In genomic region chr14:22458737-22459136, GRCh38 we compare ENCODE assay signal across 16 cellular contexts.
DNase-seq lines count a peak whose midpoint lies in the region; ATAC-seq and TF ChIP-seq lines count a peak whose summit lies in the region.
"Had no signal": no experiment of that assay in that cellular context is flagged by ENCODE, and none has a peak within 500 bp of the region (broad histone marks: within the 10 kb centered on the region; RNA-seq: fewer than 3 reads in every experiment).

No MANE protein-coding gene starts in this region.

- H3K4me3 Mint-ChIP-seq in activated CD8-positive, alpha-beta T cell treated with anti-CD3 and anti-CD28 coated beads for 36 hours, result peak overlapping the region; percentile 8
- H3K4me3 Mint-ChIP-seq in activated CD8-positive, alpha-beta T cell treated with anti-CD3 and anti-CD28 coated beads, Interleukin-2, amount 10 ng/mL, durations not matched to agents 7 days and 5 days, result no peak overlapping the region
- peak overlapping the region; percentile 85 for H3K4me3 Mint-ChIP-seq in natural killer cell treated with Interleukin-12 subunit alpha and Interleukin-12 subunit beta and Interleukin-15 and Interleukin-18, amount 100 ng/mL, for 72 hours
- H3K4me3 Mint-ChIP-seq in chondrocyte (ENCODE audit: unreplicated experiment), result no peak overlapping the region
- H3K4me3 Mint-ChIP-seq: CD8-positive, alpha-beta T cell had no signal

- no peak for ATAC-seq in activated CD8-positive, alpha-beta T cell treated with anti-CD3 and anti-CD28 coated beads for 36 hours
- no peak for ATAC-seq in activated CD8-positive, alpha-beta T cell treated with anti-CD3 and anti-CD28 coated beads, Interleukin-2, amount 10 ng/mL, durations not matched to agents 7 days and 5 days
- no peak for ATAC-seq in natural killer cell treated with Interleukin-12 subunit alpha and Interleukin-12 subunit beta and Interleukin-15 and Interleukin-18, amount 100 ng/mL, for 72 hours
- ATAC-seq in HG03175 (IDR thresholded peaks at IDR 0.05; ENCODE audit: unreplicated experiment), result no peak
- ATAC-seq: CD8-positive, alpha-beta T cell; K562 had no signal

- POLR2A ChIA-PET in activated CD8-positive, alpha-beta T cell treated with anti-CD3 and anti-CD28 coated beads for 36 hours (lab: Charles Lee), result interaction anchor here (0.8 kb wide), 1 partner anchor 22 kb away, joined by 4 read pairs; no protein-coding TSS in a partner anchor
- POLR2A ChIA-PET in activated CD8-positive, alpha-beta T cell treated with anti-CD3 and anti-CD28 coated beads, Interleukin-2, amount 10 ng/mL, durations not matched to agents 7 days and 5 days (lab: Charles Lee), result no interaction called here
- POLR2A ChIA-PET in OCI-LY7 (lab: Charles Lee), result interaction anchor here (0.9 to 5.0 kb wide), 19 partner anchors 8 to 105 kb away, joined by 3 to 73 read pairs (median 5); no protein-coding TSS in a partner anchor

- CTCF ChIA-PET in activated CD8-positive, alpha-beta T cell treated with anti-CD3 and anti-CD28 coated beads for 36 hours (lab: Charles Lee), result no interaction called here
- CTCF ChIA-PET in activated CD8-positive, alpha-beta T cell treated with anti-CD3 and anti-CD28 coated beads, Interleukin-2, amount 10 ng/mL, durations not matched to agents 7 days and 5 days (lab: Charles Lee), result no interaction called here
- CTCF ChIA-PET in OCI-LY7 (lab: Charles Lee; ENCODE audit: unreplicated experiment), result interaction anchor here (0.8 to 1.2 kb wide), 7 partner anchors 10 to 69 kb away, joined by 3 to 6 read pairs (median 4); no protein-coding TSS in a partner anchor

- DNase-seq in activated CD8-positive, alpha-beta T cell treated with anti-CD3 and anti-CD28 coated beads for 36 hours, result no peak
- DNase-seq in activated CD8-positive, alpha-beta T cell treated with anti-CD3 and anti-CD28 coated beads, Interleukin-2, amount 10 ng/mL, durations not matched to agents 7 days and 5 days, result no peak
- DNase-seq in HL-60 (ENCODE audit: low read depth in 1 of 2, low spot score in 1 of 2) (no peak), OCI-LY7 (ENCODE audit: low spot score) (peak; percentile 49), chondrocyte (ENCODE audit: low spot score) (no peak)
- DNase-seq in natural killer cell treated with Interleukin-12 subunit alpha and Interleukin-12 subunit beta and Interleukin-15 and Interleukin-18, amount 100 ng/mL, for 72 hours (ENCODE audit: low spot score), result no peak
- DNase-seq: Calu3; CD8-positive, alpha-beta T cell; NCI-H1417 treated with DMSO at 0.1 percent for 48 hours; NCI-H187 treated with DMSO at 0.1 percent for 48 hours; NCI-H226; NCI-H524; NCI-H82 had no signal

- no peaks in the 10 kb centered on the region for H4K20me1 ChIP-seq in OCI-LY7 (ENCODE audit: insufficient read depth, low read length)
- H4K20me1 ChIP-seq: BLaER1 treated with 17β-estradiol and CSF1 and Interleukin-3, amounts not matched to agents 10 nM and 100 nM had no signal

- H3K79me2 ChIP-seq in OCI-LY7 (ENCODE audit: insufficient read depth, low read depth, low read length), result no peaks in the 10 kb centered on the region

- H3K4me2 ChIP-seq in OCI-LY7 (ENCODE audit: low read length), result peak overlapping the region; percentile 56
- H3K4me2 ChIP-seq: BLaER1 treated with 17β-estradiol and CSF1 and Interleukin-3, amounts not matched to agents 10 nM and 100 nM had no signal

- peak overlapping the region; percentile 66 for H2AFZ ChIP-seq in OCI-LY7 (ENCODE audit: low read length)

- H3K4me1 ChIP-seq in OCI-LY7 (ENCODE audit: insufficient read depth, low read length, poor library complexity, severe bottlenecking), result peaks cover 72% of the 10 kb centered on the region
- H3K4me1 ChIP-seq: BLaER1 treated with 17β-estradiol and CSF1 and Interleukin-3, amounts not matched to agents 10 nM and 100 nM had no signal

- no peaks in the 10 kb centered on the region for H3K4me1 Mint-ChIP-seq in activated CD8-positive, alpha-beta T cell treated with anti-CD3 and anti-CD28 coated beads for 36 hours (ENCODE audit: low read depth)
- no peaks in the 10 kb centered on the region for H3K4me1 Mint-ChIP-seq in activated CD8-positive, alpha-beta T cell treated with anti-CD3 and anti-CD28 coated beads, Interleukin-2, amount 10 ng/mL, durations not matched to agents 7 days and 5 days (ENCODE audit: low read depth)
- peaks cover 85 to 90% of the 10 kb centered on the region in 2 donors for H3K4me1 Mint-ChIP-seq in natural killer cell treated with Interleukin-12 subunit alpha and Interleukin-12 subunit beta and Interleukin-15 and Interleukin-18, amount 100 ng/mL, for 72 hours (ENCODE audit: low read depth in 2 of 2)
- H3K4me1 Mint-ChIP-seq in chondrocyte (ENCODE audit: low read depth), result no peaks in the 10 kb centered on the region

- H3K9me3 Mint-ChIP-seq in activated CD8-positive, alpha-beta T cell treated with anti-CD3 and anti-CD28 coated beads for 36 hours, result no peaks in the 10 kb centered on the region
- H3K9me3 Mint-ChIP-seq in activated CD8-positive, alpha-beta T cell treated with anti-CD3 and anti-CD28 coated beads, Interleukin-2, amount 10 ng/mL, durations not matched to agents 7 days and 5 days (ENCODE audit: insufficient read depth), result no peaks in the 10 kb centered on the region
- no peaks in the 10 kb centered on the region for H3K9me3 Mint-ChIP-seq in natural killer cell treated with Interleukin-12 subunit alpha and Interleukin-12 subunit beta and Interleukin-15 and Interleukin-18, amount 100 ng/mL, for 72 hours
- H3K9me3 Mint-ChIP-seq in chondrocyte (ENCODE audit: low read depth), result no peaks in the 10 kb centered on the region
- H3K9me3 Mint-ChIP-seq: CD8-positive, alpha-beta T cell had no signal

- H3K36me3 Mint-ChIP-seq in activated CD8-positive, alpha-beta T cell treated with anti-CD3 and anti-CD28 coated beads for 36 hours (ENCODE audit: low read depth), result no peaks in the 10 kb centered on the region
- no peaks in the 10 kb centered on the region for H3K36me3 Mint-ChIP-seq in activated CD8-positive, alpha-beta T cell treated with anti-CD3 and anti-CD28 coated beads, Interleukin-2, amount 10 ng/mL, durations not matched to agents 7 days and 5 days (ENCODE audit: low read depth)
- H3K36me3 Mint-ChIP-seq in natural killer cell treated with Interleukin-12 subunit alpha and Interleukin-12 subunit beta and Interleukin-15 and Interleukin-18, amount 100 ng/mL, for 72 hours, result peaks cover 23% of the 10 kb centered on the region
- no peaks in the 10 kb centered on the region for H3K36me3 Mint-ChIP-seq in chondrocyte (ENCODE audit: low read depth)
- H3K36me3 Mint-ChIP-seq: CD8-positive, alpha-beta T cell had no signal

- H3K27me3 Mint-ChIP-seq in activated CD8-positive, alpha-beta T cell treated with anti-CD3 and anti-CD28 coated beads for 36 hours, result no peaks in the 10 kb centered on the region
- H3K27me3 Mint-ChIP-seq in activated CD8-positive, alpha-beta T cell treated with anti-CD3 and anti-CD28 coated beads, Interleukin-2, amount 10 ng/mL, durations not matched to agents 7 days and 5 days (ENCODE audit: low read depth), result no peaks in the 10 kb centered on the region
- H3K27me3 Mint-ChIP-seq in natural killer cell treated with Interleukin-12 subunit alpha and Interleukin-12 subunit beta and Interleukin-15 and Interleukin-18, amount 100 ng/mL, for 72 hours, result no peaks in the 10 kb centered on the region
- peaks cover 3% of the 10 kb centered on the region for H3K27me3 Mint-ChIP-seq in chondrocyte (ENCODE audit: low read depth)

- H3K27ac Mint-ChIP-seq in activated CD8-positive, alpha-beta T cell treated with anti-CD3 and anti-CD28 coated beads for 36 hours, result no peak overlapping the region
- no peak overlapping the region for H3K27ac Mint-ChIP-seq in activated CD8-positive, alpha-beta T cell treated with anti-CD3 and anti-CD28 coated beads, Interleukin-2, amount 10 ng/mL, durations not matched to agents 7 days and 5 days
- peak overlapping the region; percentile 93 to 95 for H3K27ac Mint-ChIP-seq in natural killer cell treated with Interleukin-12 subunit alpha and Interleukin-12 subunit beta and Interleukin-15 and Interleukin-18, amount 100 ng/mL, for 72 hours
- H3K27ac Mint-ChIP-seq in chondrocyte (ENCODE audit: unreplicated experiment), result no peak overlapping the region
- H3K27ac Mint-ChIP-seq: CD8-positive, alpha-beta T cell had no signal

- TF ChIP-seq CTCF in activated CD8-positive, alpha-beta T cell treated with anti-CD3 and anti-CD28 coated beads for 36 hours (IDR thresholded peaks at IDR 0.05), result no peak
- TF ChIP-seq CTCF in HL-60 (IDR thresholded peaks at IDR 0.05; ENCODE audit: insufficient read depth, low read length), result no peak
- TF ChIP-seq CTCF in OCI-LY7 (conservative IDR thresholded peaks at IDR 0.05; ENCODE audit: low read length), result no peak
- no peak for TF ChIP-seq CTCF in chondrocyte (IDR thresholded peaks at IDR 0.05)

- H3K27ac ChIP-seq in HL-60 (replicated peaks) (peak overlapping the region; percentile 91), OCI-LY7 (ENCODE audit: low read depth, low read length, poor library complexity, severe bottlenecking) (no peak overlapping the region)
- H3K27ac ChIP-seq: BLaER1 treated with 17β-estradiol and CSF1 and Interleukin-3, amounts not matched to agents 10 nM and 100 nM had no signal

- no peaks in the 10 kb centered on the region for H3K9me2 ChIP-seq in OCI-LY7 (ENCODE audit: insufficient read depth, low read length)

- BruUV-seq in OCI-LY7 (replicated peaks; lab: Mats Ljungman, UMichigan), result no TSS peak

- H3K27me3 ChIP-seq in HL-60 (ENCODE audit: insufficient read depth, poor library complexity, severe bottlenecking), result no peaks in the 10 kb centered on the region
- H3K27me3 ChIP-seq: BLaER1 treated with 17β-estradiol and CSF1 and Interleukin-3, amounts not matched to agents 10 nM and 100 nM had no signal

- no peaks in the 10 kb centered on the region for H3K36me3 ChIP-seq in OCI-LY7 (ENCODE audit: insufficient read depth, low read length)
- H3K36me3 ChIP-seq: BLaER1 treated with 17β-estradiol and CSF1 and Interleukin-3, amounts not matched to agents 10 nM and 100 nM had no signal

- H3K9me3 ChIP-seq in OCI-LY7 (ENCODE audit: low read length), result no peaks in the 10 kb centered on the region
- H3K9me3 ChIP-seq: BLaER1 treated with 17β-estradiol and CSF1 and Interleukin-3, amounts not matched to agents 10 nM and 100 nM had no signal

- intact Hi-C loops in activated CD8-positive, alpha-beta T cell treated with anti-CD3 and anti-CD28 coated beads for 36 hours (cut with micrococcal nuclease), result no loop called here
- intact Hi-C loops in OCI-LY7 (cut with micrococcal nuclease; ENCODE audit: unreplicated experiment), result no loop called here

- H3K4me3 ChIP-seq in HL-60 (replicated peaks; ENCODE audit: insufficient read depth, low read length) (no peak overlapping the region), OCI-LY7 (ENCODE audit: low read depth, low read length, poor library complexity, severe bottlenecking) (peak overlapping the region; percentile 14)
- H3K4me3 ChIP-seq: BLaER1 treated with 17β-estradiol and CSF1 and Interleukin-3, amounts not matched to agents 10 nM and 100 nM; K562 had no signal

Comparison
In these comparisons a context has a peak if more than half of its experiments do, and no peak if none do; other contexts are left out.
1. H3K4me3 Mint-ChIP-seq: peak in activated CD8-positive, alpha-beta T cell treated with anti-CD3 and anti-CD28 coated beads for 36 hours (single experiment) and natural killer cell treated with Interleukin-12 subunit alpha and Interleukin-12 subunit beta and Interleukin-15 and Interleukin-18, amount 100 ng/mL, for 72 hours (single experiment); none in activated CD8-positive, alpha-beta T cell treated with anti-CD3 and anti-CD28 coated beads, Interleukin-2, amount 10 ng/mL, durations not matched to agents 7 days and 5 days (single experiment) and chondrocyte (single experiment).
2. H3K27ac Mint-ChIP-seq: peak in natural killer cell treated with Interleukin-12 subunit alpha and Interleukin-12 subunit beta and Interleukin-15 and Interleukin-18, amount 100 ng/mL, for 72 hours (2 of 2); none in activated CD8-positive, alpha-beta T cell treated with anti-CD3 and anti-CD28 coated beads for 36 hours (single experiment), activated CD8-positive, alpha-beta T cell treated with anti-CD3 and anti-CD28 coated beads, Interleukin-2, amount 10 ng/mL, durations not matched to agents 7 days and 5 days (single experiment) and chondrocyte (single experiment).